ENCODE assay signal across 8 cellular contexts in genomic region chr15:25439456-25439836, GRCh38. TPM values are rescaled to one million over a fixed set of nuclear protein-coding genes. Genes with fewer than 3 reads are reported as not detected.
A peak's percentile ranks its signal among the peaks of the same experiment; 100 is the strongest.
DNase-seq lines count a peak whose midpoint lies in the region; ATAC-seq and TF ChIP-seq lines count a peak whose summit lies in the region.

No MANE protein-coding gene starts in this region.

- CTCF ChIA-PET in activated CD8-positive, alpha-beta T cell treated with anti-CD3 and anti-CD28 coated beads for 36 hours (lab: Charles Lee), result interaction anchor here (1.2 kb wide), 1 partner anchor 16 kb away, joined by 4 read pairs; no protein-coding TSS in a partner anchor

- ATAC-seq in GM18508 (IDR thresholded peaks at IDR 0.05; ENCODE audit: insufficient read depth, unreplicated experiment) (peak; percentile 22), HG03342 (IDR thresholded peaks at IDR 0.05; ENCODE audit: unreplicated experiment) (peak; percentile 5), Right ventricle myocardium superior (ENCODE audit: poor library complexity) (peak; percentile 6)
- peak; percentile 10 for ATAC-seq in activated CD8-positive, alpha-beta T cell treated with anti-CD3 and anti-CD28 coated beads for 36 hours

- H3K9me3 Mint-ChIP-seq in activated CD8-positive, alpha-beta T cell treated with anti-CD3 and anti-CD28 coated beads for 36 hours, result no peaks in the 10 kb centered on the region

- peak overlapping the region; percentile 88 for H3K4me3 Mint-ChIP-seq in activated CD8-positive, alpha-beta T cell treated with anti-CD3 and anti-CD28 coated beads for 36 hours

- POLR2A ChIA-PET in activated CD8-positive, alpha-beta T cell treated with anti-CD3 and anti-CD28 coated beads for 36 hours (lab: Charles Lee), result interaction anchor here (0.7 to 1.1 kb wide), 3 partner anchors 9 to 458 kb away, joined by 3 to 6 read pairs (median 4); no protein-coding TSS in a partner anchor

- no peaks in the 10 kb centered on the region for H3K27me3 Mint-ChIP-seq in activated CD8-positive, alpha-beta T cell treated with anti-CD3 and anti-CD28 coated beads for 36 hours

- intact Hi-C loops in activated CD8-positive, alpha-beta T cell treated with anti-CD3 and anti-CD28 coated beads for 36 hours (cut with micrococcal nuclease), result loop anchor here (10.0 kb wide), 1 partner anchor 85 kb away; no protein-coding TSS in a partner anchor
- intact Hi-C loops in Right ventricle myocardium superior (cut with DNase I), result loop anchor here (10.0 kb wide), 1 partner anchor 95 kb away; no protein-coding TSS in a partner anchor

- H3K27ac Mint-ChIP-seq in activated CD8-positive, alpha-beta T cell treated with anti-CD3 and anti-CD28 coated beads for 36 hours, result peak overlapping the region; percentile 95

- H3K36me3 Mint-ChIP-seq in activated CD8-positive, alpha-beta T cell treated with anti-CD3 and anti-CD28 coated beads for 36 hours (ENCODE audit: low read depth), result peaks cover 16% of the 10 kb centered on the region

- H3K4me1 Mint-ChIP-seq in activated CD8-positive, alpha-beta T cell treated with anti-CD3 and anti-CD28 coated beads for 36 hours (ENCODE audit: low read depth), result peaks cover 28% of the 10 kb centered on the region

- DNase-seq in AG09309 (ENCODE audit: low read depth) (no peak), Right ventricle myocardium superior (no peak), renal cortical epithelial cell (ENCODE audit: low read depth) (peak; percentile 38), activated gamma-delta T cell (lab: John Stamatoyannopoulos, UW) (no peak), EL (no peak)
- DNase-seq in activated CD8-positive, alpha-beta T cell treated with anti-CD3 and anti-CD28 coated beads for 36 hours, result no peak

- H3K4me3 ChIP-seq in AG09309 (ENCODE audit: control insufficient read depth, low read depth, low read length), result peak overlapping the region; percentile 61

- TF ChIP-seq CTCF in AG09309 (IDR thresholded peaks at IDR 0.05; ENCODE audit: control insufficient read depth, insufficient read depth, low read depth, low read length, missing control alignments), result no peak
- no peak for TF ChIP-seq CTCF in activated CD8-positive, alpha-beta T cell treated with anti-CD3 and anti-CD28 coated beads for 36 hours (IDR thresholded peaks at IDR 0.05)

RNA-seq across cellular contexts. Expression of gene UBE3A, which starts 0.6 kb away (rescaled TPM):
- total RNA-seq in activated CD8-positive, alpha-beta T cell treated with anti-CD3 and anti-CD28 coated beads for 36 hours, result 100 to 1,000 TPM; 102 to 110 TPM
- total RNA-seq in Right ventricle myocardium superior, result 92.4 TPM
- total RNA-seq in renal cortical epithelial cell, result 84.4 and 90.0 TPM in 2 replicates
